Comparison of ENCODE assay signal across 7 cellular contexts in the genomic region with DNA sequence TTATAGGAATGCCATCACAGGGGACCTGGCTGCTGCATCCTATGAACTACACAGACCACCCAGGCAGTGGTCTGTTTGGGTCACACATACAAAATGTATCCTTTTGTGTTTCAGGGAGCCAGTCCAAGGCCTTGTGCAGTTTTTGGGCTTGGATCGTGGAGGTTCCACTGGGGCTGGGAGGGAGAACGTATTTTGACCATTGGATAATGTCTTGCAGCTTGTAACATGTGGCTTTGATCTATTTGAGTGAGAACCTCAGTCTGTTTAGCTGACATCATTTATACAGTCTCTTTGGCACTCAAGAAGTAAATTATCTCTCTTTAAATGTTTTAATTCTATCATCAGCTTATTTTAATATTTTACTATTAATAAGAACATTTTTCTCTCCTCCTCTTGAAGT.
"Had no signal": no experiment of that assay in that cellular context is flagged by ENCODE, and none has a peak within 500 bp of the region (broad histone marks: within the 10 kb centered on the region; RNA-seq: fewer than 3 reads in every experiment).

No MANE protein-coding gene starts in this region.

- H2AFZ ChIP-seq: GM23338 had no signal

- H3K27me3 Mint-ChIP-seq: IgD-negative memory B cell had no signal

- H3K4me3 ChIP-seq: GM23338 had no signal

- H3K4me1 Mint-ChIP-seq: GM23338 had no signal

- H3K9me3 Mint-ChIP-seq: GM23338, H9 had no signal

- ATAC-seq: GM23338, HepG2 had no signal

- H3K27ac Mint-ChIP-seq: GM23338, H9, IgD-negative memory B cell had no signal

- H3K4me2 ChIP-seq: GM23338 had no signal

- DNase-seq: H9, HCEC 1CT, KBM-7 had no signal

- H3K4me3 Mint-ChIP-seq: GM23338, H9, IgD-negative memory B cell had no signal

- H3K27ac ChIP-seq: HL-60 had no signal
